ENCODE assay signal across 8 cellular contexts in the genomic region with DNA sequence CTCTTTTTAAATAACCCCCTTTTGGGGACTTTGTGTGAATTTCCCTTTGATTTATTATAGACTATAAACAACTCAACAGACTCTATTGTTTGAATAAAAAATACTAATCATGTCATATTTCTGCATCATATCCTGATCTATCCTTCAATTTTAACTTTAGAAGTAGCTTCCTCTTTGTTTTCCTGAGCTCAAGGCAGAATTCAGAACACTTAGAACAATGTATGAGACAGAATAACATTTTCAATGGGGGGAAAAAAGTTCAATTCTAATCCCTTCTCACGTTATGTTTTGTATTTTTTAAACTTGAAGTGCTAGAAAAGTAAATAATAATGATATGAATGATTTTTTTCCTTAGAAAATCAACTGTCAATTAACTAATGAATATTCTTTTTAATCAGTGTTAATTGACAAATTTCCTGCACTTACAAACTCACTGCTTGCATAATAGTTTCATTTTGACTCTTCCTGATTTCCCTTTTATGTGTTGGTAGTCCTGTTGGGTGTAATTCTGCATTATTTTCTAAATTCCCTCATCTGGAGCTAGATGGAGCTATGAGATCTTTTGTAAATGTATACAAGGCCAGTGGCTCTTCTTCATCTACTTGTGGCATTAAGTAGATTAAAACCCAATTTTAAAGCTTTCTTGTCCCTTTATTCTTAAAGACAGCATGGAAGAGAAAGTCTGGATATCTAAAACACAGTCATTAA.
DNase-seq lines count a peak whose midpoint lies in the region; ATAC-seq, FAIRE-seq and TF ChIP-seq lines count a peak whose summit lies in the region.

No MANE protein-coding gene starts in this region.

- peak in 1 of 2 donors; percentile 20 for TF ChIP-seq CTCF in endothelial cell of umbilical vein (IDR thresholded peaks at IDR 0.05; ENCODE audit: extremely low read depth in 1 of 2, insufficient read depth in 1 of 2, low read depth in 1 of 2, low read length in 2 of 2)

- H3K9me3 Mint-ChIP-seq in activated naive CD4-positive, alpha-beta T cell treated with anti-CD3 and anti-CD28 coated beads, Interleukin-2, amount 50 U/mL, for 24 hours: no peaks in the 10 kb centered on the region
- H3K9me3 Mint-ChIP-seq in stimulated activated effector memory CD8-positive, alpha-beta T cell treated with anti-CD3 and anti-CD28 coated beads, Interleukin-12 subunit alpha, Interleukin-12 subunit beta, amount 100 ng/mL, for 72 hours: no peaks in the 10 kb centered on the region

- peak overlapping the region; percentile 85 for H3K4me2 ChIP-seq in endothelial cell of umbilical vein (ENCODE audit: insufficient read depth, low read length)

- peak overlapping the region; percentile 42 for H3K27ac ChIP-seq in endothelial cell of umbilical vein (ENCODE audit: insufficient read depth, low read depth, low read length)
- no peak overlapping the region for H3K27ac ChIP-seq in effector memory CD4-positive, alpha-beta T cell (ENCODE audit: insufficient read depth, low read length, poor library complexity, severe bottlenecking)

- no peak overlapping the region for H2AFZ ChIP-seq in endothelial cell of umbilical vein (ENCODE audit: low read depth, low read length)

- POLR2A ChIA-PET in endothelial cell of umbilical vein (lab: Charles Lee): no interaction called here

- ATAC-seq in stimulated activated effector memory CD8-positive, alpha-beta T cell treated with anti-CD3 and anti-CD28 coated beads, Interleukin-12 subunit alpha, Interleukin-12 subunit beta, amount 100 ng/mL, for 72 hours: no peak

- no peaks in the 10 kb centered on the region for H3K9me3 ChIP-seq in endothelial cell of umbilical vein (replicated peaks; ENCODE audit: control insufficient read depth, insufficient read depth, low read length)
- no peaks in the 10 kb centered on the region for H3K9me3 ChIP-seq in effector memory CD4-positive, alpha-beta T cell (ENCODE audit: control insufficient read depth, low read length)

- CTCF ChIA-PET in endothelial cell of umbilical vein (lab: Charles Lee): interaction anchor here (0.7 to 5.4 kb wide), 19 partner anchors 10 to 850 kb away, joined by 3 to 62 read pairs (median 4); a partner anchor contains a TSS

- DNase-seq in activated naive CD4-positive, alpha-beta T cell (lab: John Stamatoyannopoulos, UW): no peak
- peak; percentile 9 for DNase-seq in NCI-H82 treated with DMSO at 0.1 percent for 48 hours (lab: John Stamatoyannopoulos, UW; ENCODE audit: unreplicated experiment)
- DNase-seq in endothelial cell of umbilical vein (ENCODE audit: low read depth, low spot score): peak; percentile 87
- peak; percentile 84 for DNase-seq in pons (ENCODE audit: low spot score)
- no peak for DNase-seq in stimulated activated effector memory CD8-positive, alpha-beta T cell treated with anti-CD3 and anti-CD28 coated beads, Interleukin-12 subunit alpha, Interleukin-12 subunit beta, amount 100 ng/mL, for 72 hours (ENCODE audit: low spot score in 2 of 2)
- DNase-seq in effector memory CD4-positive, alpha-beta T cell: no peak
- DNase-seq in NCI-H146 (lab: John Stamatoyannopoulos, UW): no peak

- TF ChIP-seq POLR2A in endothelial cell of umbilical vein (IDR thresholded peaks at IDR 0.05; ENCODE audit: low read depth, low read length): no peak

- no peak overlapping the region for H3K4me3 Mint-ChIP-seq in activated naive CD4-positive, alpha-beta T cell treated with anti-CD3 and anti-CD28 coated beads, Interleukin-2, amount 50 U/mL, for 24 hours
- no peak overlapping the region for H3K4me3 Mint-ChIP-seq in stimulated activated effector memory CD8-positive, alpha-beta T cell treated with anti-CD3 and anti-CD28 coated beads, Interleukin-12 subunit alpha, Interleukin-12 subunit beta, amount 100 ng/mL, for 72 hours

- H3K27ac Mint-ChIP-seq in activated naive CD4-positive, alpha-beta T cell treated with anti-CD3 and anti-CD28 coated beads, Interleukin-2, amount 50 U/mL, for 24 hours: peak overlapping the region; percentile 33
- no peak overlapping the region for H3K27ac Mint-ChIP-seq in stimulated activated effector memory CD8-positive, alpha-beta T cell treated with anti-CD3 and anti-CD28 coated beads, Interleukin-12 subunit alpha, Interleukin-12 subunit beta, amount 100 ng/mL, for 72 hours

- dilution Hi-C loops in endothelial cell of umbilical vein (cut with MboI; ENCODE audit: extremely low pct_ligation_motif_present, low sequenced_read_pairs): no loop called here

- no peak overlapping the region for H3K4me3 ChIP-seq in endothelial cell of umbilical vein (replicated peaks in 1 of 3; ENCODE audit: insufficient read depth in 1 of 3, low read depth in 1 of 3, low read length in 3 of 3)
- H3K4me3 ChIP-seq in effector memory CD4-positive, alpha-beta T cell (ENCODE audit: insufficient read depth, low read depth, low read length, poor library complexity, severe bottlenecking): no peak overlapping the region

- no peak for FAIRE-seq in endothelial cell of umbilical vein (lab: Jason Lieb, UNC)

- H3K27me3 Mint-ChIP-seq in activated naive CD4-positive, alpha-beta T cell treated with anti-CD3 and anti-CD28 coated beads, Interleukin-2, amount 50 U/mL, for 24 hours: no peaks in the 10 kb centered on the region

- no peaks in the 10 kb centered on the region for H3K36me3 ChIP-seq in endothelial cell of umbilical vein (ENCODE audit: control insufficient read depth in 2 of 2, extremely low read depth in 1 of 2, insufficient read depth in 2 of 2, low read length in 2 of 2)
- no peaks in the 10 kb centered on the region for H3K36me3 ChIP-seq in effector memory CD4-positive, alpha-beta T cell (ENCODE audit: control insufficient read depth, insufficient read depth, low read length)

- H3K4me1 ChIP-seq in endothelial cell of umbilical vein (ENCODE audit: control insufficient read depth, extremely low read depth, insufficient read depth, low read length): peaks cover 14% of the 10 kb centered on the region
- no peaks in the 10 kb centered on the region for H3K4me1 ChIP-seq in effector memory CD4-positive, alpha-beta T cell (ENCODE audit: control insufficient read depth, insufficient read depth, low read length, poor library complexity, severe bottlenecking)

- intact Hi-C loops in endothelial cell of umbilical vein (cut with micrococcal nuclease): loop anchor here (1.0 to 10.0 kb wide), 7 partner anchors 546 to 847 kb away; no protein-coding TSS in a partner anchor

- BruUV-seq in endothelial cell of umbilical vein (replicated peaks; lab: Mats Ljungman, UMichigan): TSS peak; percentile 85

- no peaks in the 10 kb centered on the region for H4K20me1 ChIP-seq in endothelial cell of umbilical vein (replicated peaks; ENCODE audit: control insufficient read depth, extremely low read depth, insufficient read depth, low read length)

- no peaks in the 10 kb centered on the region for H3K27me3 ChIP-seq in endothelial cell of umbilical vein (ENCODE audit: control insufficient read depth in 2 of 2, insufficient read depth in 2 of 2, low read length in 2 of 2)
- no peaks in the 10 kb centered on the region for H3K27me3 ChIP-seq in effector memory CD4-positive, alpha-beta T cell (replicated peaks; ENCODE audit: control insufficient read depth, insufficient read depth, low read length, poor library complexity, severe bottlenecking)

- H3K79me2 ChIP-seq in endothelial cell of umbilical vein (ENCODE audit: control insufficient read depth, insufficient read depth, low read length): no peaks in the 10 kb centered on the region

- peaks cover 47% of the 10 kb centered on the region for H3K4me1 Mint-ChIP-seq in activated naive CD4-positive, alpha-beta T cell treated with anti-CD3 and anti-CD28 coated beads, Interleukin-2, amount 50 U/mL, for 24 hours
- H3K4me1 Mint-ChIP-seq in stimulated activated effector memory CD8-positive, alpha-beta T cell treated with anti-CD3 and anti-CD28 coated beads, Interleukin-12 subunit alpha, Interleukin-12 subunit beta, amount 100 ng/mL, for 72 hours: no peaks in the 10 kb centered on the region

- H3K9ac ChIP-seq in endothelial cell of umbilical vein (replicated peaks; ENCODE audit: extremely low read depth, insufficient read depth, low read length): peak overlapping the region; percentile 58

- H3K36me3 Mint-ChIP-seq in activated naive CD4-positive, alpha-beta T cell treated with anti-CD3 and anti-CD28 coated beads, Interleukin-2, amount 50 U/mL, for 24 hours: peaks cover 4% of the 10 kb centered on the region
- H3K36me3 Mint-ChIP-seq in stimulated activated effector memory CD8-positive, alpha-beta T cell treated with anti-CD3 and anti-CD28 coated beads, Interleukin-12 subunit alpha, Interleukin-12 subunit beta, amount 100 ng/mL, for 72 hours: no peaks in the 10 kb centered on the region

- no peaks in the 10 kb centered on the region for H3K9me1 ChIP-seq in endothelial cell of umbilical vein (replicated peaks; ENCODE audit: control insufficient read depth, extremely low read depth, insufficient read depth, low read length)

TF ChIP-seq in endothelial cell of umbilical vein, 7 proteins besides CTCF, POLR2A, EP300 and RAD21:
- TF ChIP-seq POLR2AphosphoS5 (IDR thresholded peaks at IDR 0.05; ENCODE audit: insufficient read depth, low read depth, low read length): no peak
- TF ChIP-seq EZH2 (IDR thresholded peaks at IDR 0.05; ENCODE audit: borderline replicate concordance, low read depth, low read length, severe bottlenecking): no peak
- no peak for TF ChIP-seq FOS (IDR thresholded peaks at IDR 0.05; ENCODE audit: borderline replicate concordance, insufficient read depth, low read length)
- TF ChIP-seq JUN (IDR thresholded peaks at IDR 0.05; ENCODE audit: borderline replicate concordance, insufficient read depth, insufficient read length, low read depth): peak; percentile 6

Comparison
In these comparisons a context has a peak if more than half of its experiments do, and no peak if none do; other contexts are left out.
1. DNase-seq: peak in NCI-H82 treated with DMSO at 0.1 percent for 48 hours (single experiment), endothelial cell of umbilical vein (single experiment) and pons (single experiment); none in activated naive CD4-positive, alpha-beta T cell (0 of 4), stimulated activated effector memory CD8-positive, alpha-beta T cell treated with anti-CD3 and anti-CD28 coated beads, Interleukin-12 subunit alpha, Interleukin-12 subunit beta, amount 100 ng/mL, for 72 hours (0 of 2), effector memory CD4-positive, alpha-beta T cell (0 of 3) and NCI-H146 (single experiment).